In genomic region chr1:215636258-215636965, GRCh38 we compare ENCODE assay signal across 10 cellular contexts.
DNase-seq lines count a peak whose midpoint lies in the region; ATAC-seq, FAIRE-seq and TF ChIP-seq lines count a peak whose summit lies in the region.
"Had no signal": no experiment of that assay in that cellular context is flagged by ENCODE, and none has a peak within 500 bp of the region (broad histone marks: within the 10 kb centered on the region; RNA-seq: fewer than 3 reads in every experiment).

No MANE protein-coding gene starts in this region.

- H3K36me3 ChIP-seq in MM.1S (replicated peaks; ENCODE audit: insufficient read depth, low read length) = no peaks in the 10 kb centered on the region

- no peaks in the 10 kb centered on the region for H3K79me2 ChIP-seq in MM.1S (ENCODE audit: low read length)

- no peaks in the 10 kb centered on the region for H3K27me3 Mint-ChIP-seq in nephron (ENCODE audit: low read depth)

- H3K4me1 ChIP-seq in A549 (peaks cover 8% of the 10 kb centered on the region; the same call in 2 of the 3 replicates), MM.1S (ENCODE audit: low read length) (no peaks in the 10 kb centered on the region)

- no peak for TF ChIP-seq EP300 in A549 (IDR thresholded peaks at IDR 0.05)

- no peak for TF ChIP-seq POLR2A in A549 (IDR thresholded peaks at IDR 0.05; ENCODE audit: low read length)

- H3K9me3 Mint-ChIP-seq in nephron = no peaks in the 10 kb centered on the region
- H3K9me3 Mint-ChIP-seq: activated naive CD8-positive, alpha-beta T cell treated with anti-CD3 and anti-CD28 coated beads, Interleukin-2, amount 10 ng/mL, durations not matched to agents 7 days and 5 days had no signal

- H3K27ac ChIP-seq in A549 = no peak overlapping the region
- no peak overlapping the region for H3K27ac ChIP-seq in MM.1S (ENCODE audit: low read length)

- TF ChIP-seq CTCF in A549 (IDR thresholded peaks at IDR 0.05) (no peak), MM.1S (IDR thresholded peaks at IDR 0.05; ENCODE audit: low read length) (no peak), epithelial cell of proximal tubule (conservative IDR thresholded peaks at IDR 0.05; ENCODE audit: low read depth, low read length) (no peak), nephron (IDR thresholded peaks at IDR 0.05; ENCODE audit: unreplicated experiment in 3 of 3) (no peak)

- 0 out of 2 replicates have a peak overlapping the region, but pooled peaks have one; percentile 3 for H2AFZ ChIP-seq in MM.1S (ENCODE audit: low read length)

- no peak overlapping the region for H3K4me3 Mint-ChIP-seq in nephron
- H3K4me3 Mint-ChIP-seq: activated naive CD8-positive, alpha-beta T cell treated with anti-CD3 and anti-CD28 coated beads, Interleukin-2, amount 10 ng/mL, durations not matched to agents 7 days and 5 days had no signal

- no peak for ATAC-seq in A549
- no peak for ATAC-seq in GM21723 (IDR thresholded peaks at IDR 0.05; ENCODE audit: unreplicated experiment)
- no peak for ATAC-seq in GM19395 (IDR thresholded peaks at IDR 0.05; ENCODE audit: unreplicated experiment)
- no peak for ATAC-seq in GM18870 (IDR thresholded peaks at IDR 0.05; ENCODE audit: unreplicated experiment)

- H3K9me2 ChIP-seq in MM.1S (replicated peaks; ENCODE audit: insufficient read depth, low read length) = no peaks in the 10 kb centered on the region

- H4K20me1 ChIP-seq in MM.1S (ENCODE audit: insufficient read depth, low read length) = no peaks in the 10 kb centered on the region

- CTCF ChIA-PET in A549 (lab: Yijun Ruan, JAX) = no interaction called here

- POLR2A ChIA-PET in A549 (lab: Yijun Ruan, JAX) = no interaction called here

- DNase-seq in A549 (ENCODE audit: low read depth in 1 of 2, low spot score in 1 of 2) = no peak
- no peak for DNase-seq in MM.1S
- DNase-seq in epithelial cell of proximal tubule (ENCODE audit: low read depth) = no peak
- no peak for DNase-seq in effector CD4-positive, alpha-beta T cell
- DNase-seq: activated naive CD8-positive, alpha-beta T cell treated with anti-CD3 and anti-CD28 coated beads, Interleukin-2, amount 10 ng/mL, durations not matched to agents 7 days and 5 days; NCI-H2029 had no signal

- no peaks in the 10 kb centered on the region for H3K36me3 Mint-ChIP-seq in nephron (ENCODE audit: low read depth)
- H3K36me3 Mint-ChIP-seq: activated naive CD8-positive, alpha-beta T cell treated with anti-CD3 and anti-CD28 coated beads, Interleukin-2, amount 10 ng/mL, durations not matched to agents 7 days and 5 days had no signal

- WGBS in A549 (ENCODE audit: missing lambda C conversion rate) = 55% methylated on average over 9 of the region's 9 CpGs

- TF ChIP-seq RAD21 in A549 (conservative IDR thresholded peaks at IDR 0.05 in 1 of 2, IDR thresholded peaks at IDR 0.05 in 1 of 2) = no peak

- H3K9me3 ChIP-seq in A549 = no peaks in the 10 kb centered on the region
- no peaks in the 10 kb centered on the region for H3K9me3 ChIP-seq in MM.1S (replicated peaks; ENCODE audit: insufficient read depth, low read length)

- H3F3A ChIP-seq in MM.1S (ENCODE audit: insufficient read depth, low read length) = no peaks in the 10 kb centered on the region

- H3K9ac ChIP-seq in MM.1S (ENCODE audit: low read length) = no peak overlapping the region

- no peak overlapping the region for H3K4me3 ChIP-seq in A549
- no peak overlapping the region for H3K4me3 ChIP-seq in MM.1S (ENCODE audit: low read length)
- H3K4me3 ChIP-seq in epithelial cell of proximal tubule (ENCODE audit: low read depth, low read length) = peak overlapping the region; percentile 14

- H3K27ac Mint-ChIP-seq in nephron = peak overlapping the region; percentile 7 to 46 (median 45)
- H3K27ac Mint-ChIP-seq: activated naive CD8-positive, alpha-beta T cell treated with anti-CD3 and anti-CD28 coated beads, Interleukin-2, amount 10 ng/mL, durations not matched to agents 7 days and 5 days had no signal

- H3K4me2 ChIP-seq in A549 (0 out of 3 replicates have a peak overlapping the region, but pooled peaks have one; percentile 12), MM.1S (ENCODE audit: low read depth, low read length) (no peak overlapping the region)

- H3K4me1 Mint-ChIP-seq in nephron = peaks cover 11% of the 10 kb centered on the region
- H3K4me1 Mint-ChIP-seq: activated naive CD8-positive, alpha-beta T cell treated with anti-CD3 and anti-CD28 coated beads, Interleukin-2, amount 10 ng/mL, durations not matched to agents 7 days and 5 days had no signal

- H3K27me3 ChIP-seq in MM.1S (replicated peaks; ENCODE audit: insufficient read depth, low read length) = no peaks in the 10 kb centered on the region

- no peak for FAIRE-seq in A549 (lab: Jason Lieb, UNC)

TF ChIP-seq in A549, 52 proteins besides CTCF, POLR2A, EP300 and RAD21:
- TF ChIP-seq CEBPB (IDR thresholded peaks at IDR 0.05) (0 out of 4 replicates have a peak, but pooled peaks of 1 of the 2 experiments have one; percentile 31), NR3C1 (IDR thresholded peaks at IDR 0.05) (no peak)
TF ChIP-seq in A549: peak in this region for 1.
